Comparison of ENCODE assay signal across 15 cellular contexts in genomic region chr10:3046941-3047621, GRCh38. TPM values are rescaled to one million over a fixed set of nuclear protein-coding genes. Genes with fewer than 3 reads are reported as not detected.
DNase-seq lines count a peak whose midpoint lies in the region; ATAC-seq and TF ChIP-seq lines count a peak whose summit lies in the region.
"Had no signal": no experiment of that assay in that cellular context is flagged by ENCODE, and none has a peak within 500 bp of the region (broad histone marks: within the 10 kb centered on the region; RNA-seq: fewer than 3 reads in every experiment).

No MANE protein-coding gene starts in this region.

- DNase-seq in NCI-H748 (lab: John Stamatoyannopoulos, UW; ENCODE audit: unreplicated experiment): peak; percentile 22
- no peak for DNase-seq in NCI-H748 treated with DMSO at 0.1 percent for 48 hours (lab: John Stamatoyannopoulos, UW)
- DNase-seq in mesothelial cell of epicardium (ENCODE audit: low spot score in 2 of 2, unreplicated experiment in 2 of 2): no peak
- DNase-seq in tibial artery: no peak
- DNase-seq in BE2C: no peak
- no peak for DNase-seq in stimulated activated CD4-positive, alpha-beta T cell treated with anti-CD3 and anti-CD28 coated beads, Interleukin-4, amount 100 ng/mL, for 4 hours
- DNase-seq: activated naive CD4-positive, alpha-beta T cell treated with anti-CD3 and anti-CD28 coated beads for 36 hours; caudate nucleus; left ventricle myocardium superior; naive thymus-derived CD8-positive, alpha-beta T cell; NCI-H2171; stimulated activated naive CD8-positive, alpha-beta T cell treated with anti-CD3 and anti-CD28 coated beads, Interleukin-15, amount 100 ng/mL, for 72 hours; WERI-Rb-1 had no signal

- H3K4me3 ChIP-seq in tibial artery (no peak overlapping the region), BE2C (ENCODE audit: low read depth, low read length) (no peak overlapping the region)

- intact Hi-C loops in tibial artery (cut with DNase I; ENCODE audit: low total_unique reads): loop anchor here (1.0 kb wide), 1 partner anchor 20 kb away; the partner anchor contains the start of gene PFKP

- peaks cover 4% of the 10 kb centered on the region for H3K27me3 Mint-ChIP-seq in brain
- no peaks in the 10 kb centered on the region for H3K27me3 Mint-ChIP-seq in mesothelial cell of epicardium (ENCODE audit: low read depth)

- no peak for ATAC-seq in HG02798 (IDR thresholded peaks at IDR 0.05; ENCODE audit: poor library complexity, unreplicated experiment)
- ATAC-seq: naive thymus-derived CD8-positive, alpha-beta T cell had no signal

- TF ChIP-seq CTCF in brain (conservative IDR thresholded peaks at IDR 0.05) (no peak), mesothelial cell of epicardium (IDR thresholded peaks at IDR 0.05; ENCODE audit: unreplicated experiment) (no peak), tibial artery (IDR thresholded peaks at IDR 0.05) (no peak), BE2C (IDR thresholded peaks at IDR 0.05; ENCODE audit: low read depth, low read length) (no peak)

- H3K27me3 ChIP-seq in tibial artery (no peaks in the 10 kb centered on the region), BE2C (no peaks in the 10 kb centered on the region)

- H3K4me3 Mint-ChIP-seq in brain (peak overlapping the region in 4 of 5 experiments; percentile 30 to 68 (median 58)), mesothelial cell of epicardium (no peak overlapping the region)
- H3K4me3 Mint-ChIP-seq: activated naive CD4-positive, alpha-beta T cell treated with anti-CD3 and anti-CD28 coated beads for 36 hours; naive thymus-derived CD8-positive, alpha-beta T cell; stimulated activated naive CD8-positive, alpha-beta T cell treated with anti-CD3 and anti-CD28 coated beads, Interleukin-15, amount 100 ng/mL, for 72 hours had no signal

- H3K9me3 ChIP-seq in tibial artery (no peaks in the 10 kb centered on the region), BE2C (no peaks in the 10 kb centered on the region)

- H3K4me1 ChIP-seq in tibial artery (peaks cover 0 to 50% (median 34%) of the 10 kb centered on the region in 4 donors), BE2C (no peaks in the 10 kb centered on the region)

- no peaks in the 10 kb centered on the region for H3K36me3 Mint-ChIP-seq in brain
- no peaks in the 10 kb centered on the region for H3K36me3 Mint-ChIP-seq in mesothelial cell of epicardium
- H3K36me3 Mint-ChIP-seq: naive thymus-derived CD8-positive, alpha-beta T cell had no signal

- H3K36me3 ChIP-seq in tibial artery (no peaks in the 10 kb centered on the region), BE2C (no peaks in the 10 kb centered on the region)
- H3K36me3 ChIP-seq: WERI-Rb-1 had no signal

- H3K27ac Mint-ChIP-seq in brain (peak overlapping the region in 2 of 5 experiments; percentile 30 to 95), mesothelial cell of epicardium (peak overlapping the region; percentile 43)
- H3K27ac Mint-ChIP-seq: activated naive CD4-positive, alpha-beta T cell treated with anti-CD3 and anti-CD28 coated beads for 36 hours had no signal

- peaks cover 0 to 6% (median 0%) of the 10 kb centered on the region in 5 experiments for H3K9me3 Mint-ChIP-seq in brain
- no peaks in the 10 kb centered on the region for H3K9me3 Mint-ChIP-seq in mesothelial cell of epicardium
- H3K9me3 Mint-ChIP-seq: activated naive CD4-positive, alpha-beta T cell treated with anti-CD3 and anti-CD28 coated beads for 36 hours; naive thymus-derived CD8-positive, alpha-beta T cell; stimulated activated naive CD8-positive, alpha-beta T cell treated with anti-CD3 and anti-CD28 coated beads, Interleukin-15, amount 100 ng/mL, for 72 hours had no signal

- H3K27ac ChIP-seq in tibial artery: peak overlapping the region; percentile 81 to 88
- H3K27ac ChIP-seq: WERI-Rb-1 had no signal

- H3K4me1 Mint-ChIP-seq in brain (peaks cover 50% of the 10 kb centered on the region), mesothelial cell of epicardium (peaks cover 21% of the 10 kb centered on the region)

RNA-seq across cellular contexts. Expression of gene PFKP, which starts 20.3 kb away (rescaled TPM):
- polyA plus RNA-seq in brain (ENCODE audit: insufficient read depth, low read depth, low replicate concordance): 167 TPM
- 34.2 to 35.3 TPM (median 34.9 TPM) in 3 replicates for total RNA-seq in mesothelial cell of epicardium
- 25.6 TPM for polyA plus RNA-seq in BE2C (2012; ENCODE audit: insufficient read depth, insufficient read length, low read depth)
